1 cellular context compared by ENCODE assay signal in the genomic region with DNA sequence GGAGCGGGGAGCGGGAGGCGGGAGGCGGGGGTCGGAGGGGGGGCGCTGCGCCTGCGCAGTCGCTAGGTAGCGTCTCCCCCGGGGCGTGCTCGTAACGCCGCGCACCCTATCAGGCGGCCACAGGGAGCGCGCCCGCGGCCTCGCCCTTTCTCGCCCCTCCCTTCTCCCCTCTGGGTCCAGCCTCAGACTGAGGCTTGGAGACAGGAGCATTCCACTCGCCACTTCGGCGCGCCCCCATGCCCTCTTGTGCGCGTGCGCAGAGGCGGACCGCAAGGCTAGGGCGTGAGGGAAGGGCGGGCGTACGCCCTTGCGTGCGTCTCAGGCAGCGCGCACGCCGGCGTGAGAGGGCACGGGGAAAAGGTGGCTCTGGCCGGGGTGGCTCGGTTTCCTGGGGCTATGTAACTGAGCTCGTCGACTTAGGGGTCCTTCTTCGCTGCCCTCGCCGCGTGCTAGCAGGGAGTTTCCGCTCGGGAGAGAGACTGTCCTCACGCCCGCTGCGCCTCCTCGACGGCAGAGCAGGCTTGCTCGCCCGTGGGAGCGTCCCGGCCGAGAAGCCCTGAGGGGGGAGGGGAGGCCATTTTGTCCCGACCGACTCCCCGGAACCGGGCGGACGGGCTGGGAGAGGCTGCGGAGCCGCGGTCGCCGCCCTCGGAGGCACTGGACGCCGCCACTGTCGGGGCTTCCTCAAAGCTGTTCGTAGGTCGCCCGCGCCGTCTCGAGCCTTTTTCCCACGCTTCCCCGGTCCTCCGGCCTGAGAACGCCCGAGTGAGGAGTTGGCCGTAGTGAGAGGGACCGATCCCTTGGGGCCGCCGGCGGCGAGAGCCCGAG.
TF ChIP-seq lines count a peak whose summit lies in the region.

A gene (plus strand): TSS at position 316 of the 828 bp plus-strand sequence. CDS start 525 bp downstream, outside the sequence.

TF ChIP-seq in HepG2, 621 proteins besides CTCF, POLR2A, EP300 and RAD21 (continued from another document and continues in another):
- TF ChIP-seq, protein P1, sequence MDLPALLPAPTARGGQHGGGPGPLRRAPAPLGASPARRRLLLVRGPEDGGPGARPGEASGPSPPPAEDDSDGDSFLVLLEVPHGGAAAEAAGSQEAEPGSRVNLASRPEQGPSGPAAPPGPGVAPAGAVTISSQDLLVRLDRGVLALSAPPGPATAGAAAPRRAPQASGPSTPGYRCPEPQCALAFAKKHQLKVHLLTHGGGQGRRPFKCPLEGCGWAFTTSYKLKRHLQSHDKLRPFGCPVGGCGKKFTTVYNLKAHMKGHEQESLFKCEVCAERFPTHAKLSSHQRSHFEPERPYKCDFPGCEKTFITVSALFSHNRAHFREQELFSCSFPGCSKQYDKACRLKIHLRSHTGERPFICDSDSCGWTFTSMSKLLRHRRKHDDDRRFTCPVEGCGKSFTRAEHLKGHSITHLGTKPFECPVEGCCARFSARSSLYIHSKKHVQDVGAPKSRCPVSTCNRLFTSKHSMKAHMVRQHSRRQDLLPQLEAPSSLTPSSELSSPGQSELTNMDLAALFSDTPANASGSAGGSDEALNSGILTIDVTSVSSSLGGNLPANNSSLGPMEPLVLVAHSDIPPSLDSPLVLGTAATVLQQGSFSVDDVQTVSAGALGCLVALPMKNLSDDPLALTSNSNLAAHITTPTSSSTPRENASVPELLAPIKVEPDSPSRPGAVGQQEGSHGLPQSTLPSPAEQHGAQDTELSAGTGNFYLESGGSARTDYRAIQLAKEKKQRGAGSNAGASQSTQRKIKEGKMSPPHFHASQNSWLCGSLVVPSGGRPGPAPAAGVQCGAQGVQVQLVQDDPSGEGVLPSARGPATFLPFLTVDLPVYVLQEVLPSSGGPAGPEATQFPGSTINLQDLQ (CRISPR knock-in tag; IDR thresholded peaks at IDR 0.05): peak; percentile 55; the same call in 1 of the 2 replicates
- peak; percentile 96 for TF ChIP-seq ZFX (CRISPR knock-in tag; IDR thresholded peaks at IDR 0.05; ENCODE audit: low read depth)
- TF ChIP-seq, protein P2, sequence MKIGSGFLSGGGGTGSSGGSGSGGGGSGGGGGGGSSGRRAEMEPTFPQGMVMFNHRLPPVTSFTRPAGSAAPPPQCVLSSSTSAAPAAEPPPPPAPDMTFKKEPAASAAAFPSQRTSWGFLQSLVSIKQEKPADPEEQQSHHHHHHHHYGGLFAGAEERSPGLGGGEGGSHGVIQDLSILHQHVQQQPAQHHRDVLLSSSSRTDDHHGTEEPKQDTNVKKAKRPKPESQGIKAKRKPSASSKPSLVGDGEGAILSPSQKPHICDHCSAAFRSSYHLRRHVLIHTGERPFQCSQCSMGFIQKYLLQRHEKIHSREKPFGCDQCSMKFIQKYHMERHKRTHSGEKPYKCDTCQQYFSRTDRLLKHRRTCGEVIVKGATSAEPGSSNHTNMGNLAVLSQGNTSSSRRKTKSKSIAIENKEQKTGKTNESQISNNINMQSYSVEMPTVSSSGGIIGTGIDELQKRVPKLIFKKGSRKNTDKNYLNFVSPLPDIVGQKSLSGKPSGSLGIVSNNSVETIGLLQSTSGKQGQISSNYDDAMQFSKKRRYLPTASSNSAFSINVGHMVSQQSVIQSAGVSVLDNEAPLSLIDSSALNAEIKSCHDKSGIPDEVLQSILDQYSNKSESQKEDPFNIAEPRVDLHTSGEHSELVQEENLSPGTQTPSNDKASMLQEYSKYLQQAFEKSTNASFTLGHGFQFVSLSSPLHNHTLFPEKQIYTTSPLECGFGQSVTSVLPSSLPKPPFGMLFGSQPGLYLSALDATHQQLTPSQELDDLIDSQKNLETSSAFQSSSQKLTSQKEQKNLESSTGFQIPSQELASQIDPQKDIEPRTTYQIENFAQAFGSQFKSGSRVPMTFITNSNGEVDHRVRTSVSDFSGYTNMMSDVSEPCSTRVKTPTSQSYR (CRISPR knock-in tag; IDR thresholded peaks at IDR 0.05; ENCODE audit: borderline replicate concordance): peak; percentile 92
- TF ChIP-seq, protein P3, sequence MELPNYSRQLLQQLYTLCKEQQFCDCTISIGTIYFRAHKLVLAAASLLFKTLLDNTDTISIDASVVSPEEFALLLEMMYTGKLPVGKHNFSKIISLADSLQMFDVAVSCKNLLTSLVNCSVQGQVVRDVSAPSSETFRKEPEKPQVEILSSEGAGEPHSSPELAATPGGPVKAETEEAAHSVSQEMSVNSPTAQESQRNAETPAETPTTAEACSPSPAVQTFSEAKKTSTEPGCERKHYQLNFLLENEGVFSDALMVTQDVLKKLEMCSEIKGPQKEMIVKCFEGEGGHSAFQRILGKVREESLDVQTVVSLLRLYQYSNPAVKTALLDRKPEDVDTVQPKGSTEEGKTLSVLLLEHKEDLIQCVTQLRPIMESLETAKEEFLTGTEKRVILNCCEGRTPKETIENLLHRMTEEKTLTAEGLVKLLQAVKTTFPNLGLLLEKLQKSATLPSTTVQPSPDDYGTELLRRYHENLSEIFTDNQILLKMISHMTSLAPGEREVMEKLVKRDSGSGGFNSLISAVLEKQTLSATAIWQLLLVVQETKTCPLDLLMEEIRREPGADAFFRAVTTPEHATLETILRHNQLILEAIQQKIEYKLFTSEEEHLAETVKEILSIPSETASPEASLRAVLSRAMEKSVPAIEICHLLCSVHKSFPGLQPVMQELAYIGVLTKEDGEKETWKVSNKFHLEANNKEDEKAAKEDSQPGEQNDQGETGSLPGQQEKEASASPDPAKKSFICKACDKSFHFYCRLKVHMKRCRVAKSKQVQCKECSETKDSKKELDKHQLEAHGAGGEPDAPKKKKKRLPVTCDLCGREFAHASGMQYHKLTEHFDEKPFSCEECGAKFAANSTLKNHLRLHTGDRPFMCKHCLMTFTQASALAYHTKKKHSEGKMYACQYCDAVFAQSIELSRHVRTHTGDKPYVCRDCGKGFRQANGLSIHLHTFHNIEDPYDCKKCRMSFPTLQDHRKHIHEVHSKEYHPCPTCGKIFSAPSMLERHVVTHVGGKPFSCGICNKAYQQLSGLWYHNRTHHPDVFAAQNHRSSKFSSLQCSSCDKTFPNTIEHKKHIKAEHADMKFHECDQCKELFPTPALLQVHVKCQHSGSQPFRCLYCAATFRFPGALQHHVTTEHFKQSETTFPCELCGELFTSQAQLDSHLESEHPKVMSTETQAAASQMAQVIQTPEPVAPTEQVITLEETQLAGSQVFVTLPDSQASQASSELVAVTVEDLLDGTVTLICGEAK (IDR thresholded peaks at IDR 0.05): no peak
- TF ChIP-seq, protein P3 (CRISPR knock-in tag; IDR thresholded peaks at IDR 0.05): peak; percentile 73; the same call in 1 of the 2 replicates
- peak; percentile 88 for TF ChIP-seq PITX1 (CRISPR knock-in tag; IDR thresholded peaks at IDR 0.05)
- peak; percentile 28; the same call in 1 of the 2 replicates for TF ChIP-seq SMAD9 (CRISPR knock-in tag; IDR thresholded peaks at IDR 0.05)
- TF ChIP-seq RARA (CRISPR knock-in tag; IDR thresholded peaks at IDR 0.05): peak; percentile 40
- TF ChIP-seq YY1 (IDR thresholded peaks at IDR 0.05; ENCODE audit: insufficient read depth, insufficient replicate concordance, low read depth, low read length): peak; percentile 91
- TF ChIP-seq, protein P4, sequence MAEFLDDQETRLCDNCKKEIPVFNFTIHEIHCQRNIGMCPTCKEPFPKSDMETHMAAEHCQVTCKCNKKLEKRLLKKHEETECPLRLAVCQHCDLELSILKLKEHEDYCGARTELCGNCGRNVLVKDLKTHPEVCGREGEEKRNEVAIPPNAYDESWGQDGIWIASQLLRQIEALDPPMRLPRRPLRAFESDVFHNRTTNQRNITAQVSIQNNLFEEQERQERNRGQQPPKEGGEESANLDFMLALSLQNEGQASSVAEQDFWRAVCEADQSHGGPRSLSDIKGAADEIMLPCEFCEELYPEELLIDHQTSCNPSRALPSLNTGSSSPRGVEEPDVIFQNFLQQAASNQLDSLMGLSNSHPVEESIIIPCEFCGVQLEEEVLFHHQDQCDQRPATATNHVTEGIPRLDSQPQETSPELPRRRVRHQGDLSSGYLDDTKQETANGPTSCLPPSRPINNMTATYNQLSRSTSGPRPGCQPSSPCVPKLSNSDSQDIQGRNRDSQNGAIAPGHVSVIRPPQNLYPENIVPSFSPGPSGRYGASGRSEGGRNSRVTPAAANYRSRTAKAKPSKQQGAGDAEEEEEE (CRISPR knock-in tag; IDR thresholded peaks at IDR 0.05; ENCODE audit: borderline replicate concordance): peak; percentile 82; the same call in 1 of the 2 replicates
- 0 out of 2 replicates have a peak, but pooled peaks have one; percentile 19 for TF ChIP-seq HNRNPUL1 (IDR thresholded peaks at IDR 0.05; ENCODE audit: low read depth, low read length)
- TF ChIP-seq NFYC (CRISPR knock-in tag; IDR thresholded peaks at IDR 0.05): 0 out of 2 replicates have a peak, but pooled peaks have one; percentile 21
- TF ChIP-seq ZNF124 (CRISPR knock-in tag; IDR thresholded peaks at IDR 0.05): peak; percentile 88
- TF ChIP-seq AHR (CRISPR knock-in tag; IDR thresholded peaks at IDR 0.05): peak; percentile 97; the same call in 1 of the 2 replicates
- TF ChIP-seq ELF4 (CRISPR knock-in tag; IDR thresholded peaks at IDR 0.05; ENCODE audit: borderline replicate concordance): no peak
- peak; percentile 66; the same call in 1 of the 2 replicates for TF ChIP-seq FOXA3 (CRISPR knock-in tag; IDR thresholded peaks at IDR 0.05)
- TF ChIP-seq KLF13 (CRISPR knock-in tag; IDR thresholded peaks at IDR 0.05): no peak; the same call in 1 of the 2 replicates
- no peak for TF ChIP-seq SMARCC2 (IDR thresholded peaks at IDR 0.05)
- TF ChIP-seq, protein P5, sequence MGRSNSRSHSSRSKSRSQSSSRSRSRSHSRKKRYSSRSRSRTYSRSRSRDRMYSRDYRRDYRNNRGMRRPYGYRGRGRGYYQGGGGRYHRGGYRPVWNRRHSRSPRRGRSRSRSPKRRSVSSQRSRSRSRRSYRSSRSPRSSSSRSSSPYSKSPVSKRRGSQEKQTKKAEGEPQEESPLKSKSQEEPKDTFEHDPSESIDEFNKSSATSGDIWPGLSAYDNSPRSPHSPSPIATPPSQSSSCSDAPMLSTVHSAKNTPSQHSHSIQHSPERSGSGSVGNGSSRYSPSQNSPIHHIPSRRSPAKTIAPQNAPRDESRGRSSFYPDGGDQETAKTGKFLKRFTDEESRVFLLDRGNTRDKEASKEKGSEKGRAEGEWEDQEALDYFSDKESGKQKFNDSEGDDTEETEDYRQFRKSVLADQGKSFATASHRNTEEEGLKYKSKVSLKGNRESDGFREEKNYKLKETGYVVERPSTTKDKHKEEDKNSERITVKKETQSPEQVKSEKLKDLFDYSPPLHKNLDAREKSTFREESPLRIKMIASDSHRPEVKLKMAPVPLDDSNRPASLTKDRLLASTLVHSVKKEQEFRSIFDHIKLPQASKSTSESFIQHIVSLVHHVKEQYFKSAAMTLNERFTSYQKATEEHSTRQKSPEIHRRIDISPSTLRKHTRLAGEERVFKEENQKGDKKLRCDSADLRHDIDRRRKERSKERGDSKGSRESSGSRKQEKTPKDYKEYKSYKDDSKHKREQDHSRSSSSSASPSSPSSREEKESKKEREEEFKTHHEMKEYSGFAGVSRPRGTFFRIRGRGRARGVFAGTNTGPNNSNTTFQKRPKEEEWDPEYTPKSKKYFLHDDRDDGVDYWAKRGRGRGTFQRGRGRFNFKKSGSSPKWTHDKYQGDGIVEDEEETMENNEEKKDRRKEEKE (IDR thresholded peaks at IDR 0.05): no peak
- no peak for TF ChIP-seq ZNF3 (CRISPR knock-in tag; IDR thresholded peaks at IDR 0.05)
- TF ChIP-seq ZFP36L2 (CRISPR knock-in tag; IDR thresholded peaks at IDR 0.05): peak; percentile 95
- TF ChIP-seq ZNF777 (CRISPR knock-in tag; IDR thresholded peaks at IDR 0.05): peak; percentile 97
